31 cellular contexts compared by ENCODE assay signal in genomic region chr5:57738787-57739186, GRCh38.
"Had no signal": no experiment of that assay in that cellular context is flagged by ENCODE, and none has a peak within 500 bp of the region (broad histone marks: within the 10 kb centered on the region; RNA-seq: fewer than 3 reads in every experiment).

No MANE protein-coding gene starts in this region.

- H3K4me1 ChIP-seq: body of pancreas had no signal

- ATAC-seq: activated CD4-positive, CD25-positive, alpha-beta regulatory T cell treated with anti-CD3 and anti-CD28 coated beads, Interleukin-2, amount 50 U/mL, for 24 hours; activated CD8-positive, alpha-beta T cell treated with anti-CD3 and anti-CD28 coated beads for 36 hours; activated T-cell treated with anti-CD3 and anti-CD28 coated beads, Interleukin-2, amount 50 U/mL, for 4 hours; activated T-helper 17 cell treated with anti-CD3 and anti-CD28 coated beads, Interleukin-2, amount 50 U/mL, for 72 hours; body of pancreas; effector memory CD8-positive, alpha-beta T cell; gastroesophageal sphincter; T-helper 17 cell had no signal

- H3K4me1 Mint-ChIP-seq: activated B cell treated with CpG ODN at 0.5 μM for 24 hours; activated T-helper 17 cell treated with anti-CD3 and anti-CD28 coated beads, Interleukin-2, amount 50 U/mL, for 72 hours; T-helper 17 cell had no signal

- H3K9me3 Mint-ChIP-seq: activated B cell treated with CpG ODN at 0.5 μM for 24 hours; activated CD8-positive, alpha-beta T cell treated with anti-CD3 and anti-CD28 coated beads for 36 hours; activated T-cell treated with anti-CD3 and anti-CD28 coated beads, Interleukin-2, amount 50 U/mL, for 4 hours; activated T-helper 17 cell treated with anti-CD3 and anti-CD28 coated beads, Interleukin-2, amount 50 U/mL, for 72 hours; effector memory CD8-positive, alpha-beta T cell; T-helper 2 cell treated with Interferon-gamma antibody and Interleukin-4, amounts not matched to agents 5 μg/mL and 100 μg/mL, for 36 hours had no signal

- H3K36me3 Mint-ChIP-seq: activated naive CD8-positive, alpha-beta T cell had no signal

- H3K27ac Mint-ChIP-seq: activated B cell treated with CpG ODN at 0.5 μM for 24 hours; activated CD8-positive, alpha-beta T cell treated with anti-CD3 and anti-CD28 coated beads for 36 hours; activated naive CD8-positive, alpha-beta T cell; activated T-helper 17 cell treated with anti-CD3 and anti-CD28 coated beads, Interleukin-2, amount 50 U/mL, for 72 hours; effector memory CD8-positive, alpha-beta T cell; T-helper 17 cell; T-helper 2 cell treated with Interferon-gamma antibody and Interleukin-4, amounts not matched to agents 5 μg/mL and 100 μg/mL, for 36 hours had no signal

- DNase-seq: activated B cell treated with CpG ODN at 0.5 μM for 24 hours; activated CD4-positive, alpha-beta T cell treated with anti-CD3 and anti-CD28 coated beads for 48 hours; activated CD4-positive, alpha-beta T cell treated with anti-CD3 and anti-CD28 coated beads, Interleukin-2, amount 50 U/mL, for 1 hour; activated CD4-positive, alpha-beta T cell treated with anti-CD3 and anti-CD28 coated beads, Interleukin-2, amount 50 U/mL, for 48 hours; activated CD8-positive, alpha-beta memory T cell treated with anti-CD3 and anti-CD28 coated beads for 24 hours; activated CD8-positive, alpha-beta T cell treated with anti-CD3 and anti-CD28 coated beads for 36 hours; activated effector memory CD4-positive, alpha-beta T cell treated with Interleukin-2 at 50 U/mL for 16 hours; activated gamma-delta T cell treated with Interleukin-2 at 50 U/mL for 16 hours; activated naive CD4-positive, alpha-beta T cell treated with anti-CD3 and anti-CD28 coated beads, Interleukin-2, amount 50 U/mL, for 16 hours; activated naive CD4-positive, alpha-beta T cell treated with Interleukin-2 at 50 U/mL for 16 hours; activated T-cell treated with anti-CD3 and anti-CD28 coated beads, Interleukin-2, amount 50 U/mL, for 4 hours; amygdala; aorta; body of pancreas; caudate nucleus; cortex of kidney; dermis blood vessel endothelial cell; effector CD4-positive, alpha-beta T cell; effector memory CD8-positive, alpha-beta T cell; esophagus squamous epithelium; foreskin melanocyte; T-helper 1 cell; T-helper 17 cell; T1000; WERI-Rb-1 had no signal

- H3K27ac ChIP-seq: body of pancreas, epithelial cell of prostate, esophagus squamous epithelium, gastroesophageal sphincter, WERI-Rb-1 had no signal

- H3K9me3 ChIP-seq: body of pancreas, esophagus squamous epithelium, gastroesophageal sphincter had no signal

- H3K27me3 ChIP-seq: body of pancreas, esophagus squamous epithelium, gastroesophageal sphincter had no signal

- H3K36me3 ChIP-seq: esophagus squamous epithelium, gastroesophageal sphincter, WERI-Rb-1 had no signal

- H3K27me3 Mint-ChIP-seq: activated B cell treated with CpG ODN at 0.5 μM for 24 hours; activated T-helper 17 cell treated with anti-CD3 and anti-CD28 coated beads, Interleukin-2, amount 50 U/mL, for 72 hours; effector memory CD8-positive, alpha-beta T cell had no signal

- H3K4me3 ChIP-seq: body of pancreas, esophagus squamous epithelium, gastroesophageal sphincter had no signal

- H3K4me3 Mint-ChIP-seq: activated B cell treated with CpG ODN at 0.5 μM for 24 hours; activated CD8-positive, alpha-beta T cell treated with anti-CD3 and anti-CD28 coated beads for 36 hours; activated naive CD8-positive, alpha-beta T cell; activated T-cell treated with anti-CD3 and anti-CD28 coated beads, Interleukin-2, amount 50 U/mL, for 4 hours; activated T-helper 17 cell treated with anti-CD3 and anti-CD28 coated beads, Interleukin-2, amount 50 U/mL, for 72 hours; effector memory CD8-positive, alpha-beta T cell; T-helper 17 cell; T-helper 2 cell treated with Interferon-gamma antibody and Interleukin-4, amounts not matched to agents 5 μg/mL and 100 μg/mL, for 36 hours had no signal
